In genomic region chr2:27582695-27583389, GRCh38 we compare ENCODE assay signal across 8 cellular contexts. TPM values are rescaled to one million over a fixed set of nuclear protein-coding genes. Genes with fewer than 3 reads are reported as not detected.
DNase-seq lines count a peak whose midpoint lies in the region; ATAC-seq, FAIRE-seq and TF ChIP-seq lines count a peak whose summit lies in the region.

TSS of gene ZNF512 (plus strand) at chr2:27583042. CDS start at chr2:27583113, 71 bp downstream.

- peaks cover 2% of the 10 kb centered on the region for H3K4me1 ChIP-seq in fibroblast of lung (ENCODE audit: control insufficient read depth, extremely low read depth, insufficient read depth, low read length)

- H3K4me2 ChIP-seq in fibroblast of lung (ENCODE audit: extremely low read depth, insufficient read depth, low read length): peak within 1 kb of the TSS; percentile 77

- H3K27ac Mint-ChIP-seq in activated T-cell treated with anti-CD3 and anti-CD28 coated beads, Interleukin-2, amount 50 U/mL, for 72 hours: peak within 1 kb of the TSS; percentile 76
- H3K27ac Mint-ChIP-seq in naive B cell: peak within 1 kb of the TSS; percentile 92 to 99 (median 95)
- peak within 1 kb of the TSS; percentile 94 for H3K27ac Mint-ChIP-seq in stimulated activated effector memory CD8-positive, alpha-beta T cell treated with anti-CD3 and anti-CD28 coated beads, Interleukin-12 subunit alpha, Interleukin-12 subunit beta, amount 100 ng/mL, for 72 hours

- no peaks in the 10 kb centered on the region for H3K27me3 ChIP-seq in fibroblast of lung (ENCODE audit: control insufficient read depth, insufficient read depth, low read length)

- ATAC-seq in GM21723 (IDR thresholded peaks at IDR 0.05; ENCODE audit: unreplicated experiment) (peak; percentile 93), naive B cell (ENCODE audit: low read depth in 2 of 2) (peak; percentile 94 to 96)
- ATAC-seq in activated T-cell treated with anti-CD3 and anti-CD28 coated beads, Interleukin-2, amount 50 U/mL, for 72 hours (replicated peaks in 1 of 2): peak; percentile 96
- peak; percentile 94 for ATAC-seq in stimulated activated effector memory CD8-positive, alpha-beta T cell treated with anti-CD3 and anti-CD28 coated beads, Interleukin-12 subunit alpha, Interleukin-12 subunit beta, amount 100 ng/mL, for 72 hours

- H3K9ac ChIP-seq in fibroblast of lung (ENCODE audit: insufficient read depth, low read length): peak within 1 kb of the TSS; percentile 59

- no peaks in the 10 kb centered on the region for H3K9me3 ChIP-seq in fibroblast of lung (ENCODE audit: control insufficient read depth, insufficient read depth, low read depth, low read length)

- DNase-seq in DMS79 treated with DMSO at 0.1 percent for 48 hours (lab: John Stamatoyannopoulos, UW): peak; percentile 96
- peak; percentile 57 for DNase-seq in KG1 (lab: John Stamatoyannopoulos, UW)
- DNase-seq in RCC 7860 (ENCODE audit: low spot score): peak; percentile 83
- DNase-seq in activated T-cell treated with anti-CD3 and anti-CD28 coated beads, Interleukin-2, amount 50 U/mL, for 72 hours: peak; percentile 86 to 87
- DNase-seq in fibroblast of lung (ENCODE audit: low read depth in 2 of 2): peak; percentile 93 to 95
- DNase-seq in naive B cell: peak; percentile 84
- DNase-seq in stimulated activated effector memory CD8-positive, alpha-beta T cell treated with anti-CD3 and anti-CD28 coated beads, Interleukin-12 subunit alpha, Interleukin-12 subunit beta, amount 100 ng/mL, for 72 hours (ENCODE audit: low spot score in 2 of 2): peak; percentile 58 to 89

- H4K20me1 ChIP-seq in fibroblast of lung (ENCODE audit: control insufficient read depth, extremely low read depth, insufficient read depth, low read length): no peaks in the 10 kb centered on the region

- peaks cover 50% of the 10 kb centered on the region for H3K4me1 Mint-ChIP-seq in activated T-cell treated with anti-CD3 and anti-CD28 coated beads, Interleukin-2, amount 50 U/mL, for 72 hours (ENCODE audit: low read depth)
- peaks cover 35 to 56% (median 42%) of the 10 kb centered on the region in 3 donors for H3K4me1 Mint-ChIP-seq in naive B cell
- H3K4me1 Mint-ChIP-seq in stimulated activated effector memory CD8-positive, alpha-beta T cell treated with anti-CD3 and anti-CD28 coated beads, Interleukin-12 subunit alpha, Interleukin-12 subunit beta, amount 100 ng/mL, for 72 hours: peaks cover 46% of the 10 kb centered on the region

- peak within 1 kb of the TSS; percentile 93 for H2AFZ ChIP-seq in fibroblast of lung (ENCODE audit: low read length)

- peaks cover 0 to 2% of the 10 kb centered on the region in 2 donors for H3K9me3 Mint-ChIP-seq in activated T-cell treated with anti-CD3 and anti-CD28 coated beads, Interleukin-2, amount 50 U/mL, for 72 hours
- peaks cover 0 to 14% (median 3%) of the 10 kb centered on the region in 7 donors for H3K9me3 Mint-ChIP-seq in naive B cell
- no peaks in the 10 kb centered on the region for H3K9me3 Mint-ChIP-seq in stimulated activated effector memory CD8-positive, alpha-beta T cell treated with anti-CD3 and anti-CD28 coated beads, Interleukin-12 subunit alpha, Interleukin-12 subunit beta, amount 100 ng/mL, for 72 hours

- no peak for TF ChIP-seq CTCF in fibroblast of lung (conservative IDR thresholded peaks at IDR 0.05 in 1 of 2, IDR thresholded peaks at IDR 0.05 in 1 of 2; ENCODE audit: low read depth in 1 of 2, low read length in 2 of 2)

- H3K79me2 ChIP-seq in fibroblast of lung (ENCODE audit: control insufficient read depth, insufficient read depth, low read length): peaks cover 47% of the 10 kb centered on the region

- H3K36me3 Mint-ChIP-seq in activated T-cell treated with anti-CD3 and anti-CD28 coated beads, Interleukin-2, amount 50 U/mL, for 72 hours (ENCODE audit: insufficient read depth in 2 of 2): peaks cover 14 to 15% of the 10 kb centered on the region in 2 donors
- peaks cover 0 to 13% of the 10 kb centered on the region in 2 donors for H3K36me3 Mint-ChIP-seq in naive B cell
- peaks cover 10% of the 10 kb centered on the region for H3K36me3 Mint-ChIP-seq in stimulated activated effector memory CD8-positive, alpha-beta T cell treated with anti-CD3 and anti-CD28 coated beads, Interleukin-12 subunit alpha, Interleukin-12 subunit beta, amount 100 ng/mL, for 72 hours

- no peaks in the 10 kb centered on the region for H3K36me3 ChIP-seq in fibroblast of lung (ENCODE audit: control insufficient read depth, insufficient read depth, low read length)

- peak; percentile 32 for FAIRE-seq in RCC 7860 (lab: Jason Lieb, UNC)

- no peaks in the 10 kb centered on the region for H3K27me3 Mint-ChIP-seq in activated T-cell treated with anti-CD3 and anti-CD28 coated beads, Interleukin-2, amount 50 U/mL, for 72 hours (ENCODE audit: low read depth)
- H3K27me3 Mint-ChIP-seq in naive B cell: peaks cover 0 to 3% (median 0%) of the 10 kb centered on the region in 3 donors

- peak within 1 kb of the TSS; percentile 73 for H3K27ac ChIP-seq in fibroblast of lung (ENCODE audit: insufficient read depth, low read length)

- peak within 1 kb of the TSS; percentile 92 to 93 for H3K4me3 Mint-ChIP-seq in activated T-cell treated with anti-CD3 and anti-CD28 coated beads, Interleukin-2, amount 50 U/mL, for 72 hours
- H3K4me3 Mint-ChIP-seq in naive B cell: peak within 1 kb of the TSS; percentile 81 to 98 (median 96)
- H3K4me3 Mint-ChIP-seq in stimulated activated effector memory CD8-positive, alpha-beta T cell treated with anti-CD3 and anti-CD28 coated beads, Interleukin-12 subunit alpha, Interleukin-12 subunit beta, amount 100 ng/mL, for 72 hours: peak within 1 kb of the TSS; percentile 87

- peak within 1 kb of the TSS; percentile 68 to 93 (median 86) for H3K4me3 ChIP-seq in fibroblast of lung (replicated peaks in 1 of 4; ENCODE audit: control extremely low read depth in 1 of 4, insufficient read depth in 1 of 4, low read depth in 3 of 4, low read length in 4 of 4)

RNA-seq across cellular contexts. Expression of gene ZNF512, which starts in this region (rescaled TPM):
- 10 to 100 TPM; 23.2 to 26.8 TPM for total RNA-seq in activated T-cell treated with anti-CD3 and anti-CD28 coated beads, Interleukin-2, amount 50 U/mL, for 72 hours
- 16.4 and 23.6 TPM in 2 replicates for total RNA-seq in fibroblast of lung
- polyA plus RNA-seq in fibroblast of lung (31.3 and 36.6 TPM in 2 replicates), naive B cell (ENCODE audit: low read depth in 6 of 6) (10 to 100 TPM; 28.0 to 42.1 (median 36.0) TPM)
- 22.1 and 23.4 TPM in 2 replicates for polyA plus RNA-seq in fibroblast of lung (2012)
- 8.7 and 20.1 TPM in 2 replicates for polyA minus RNA-seq in fibroblast of lung (ENCODE audit: low replicate concordance)

Comparison
In these comparisons a context has a peak if more than half of its experiments do, and no peak if none do; other contexts are left out.
1. Peak in every context shown above with its lines: DNase-seq, ATAC-seq, H3K4me3 ChIP-seq and H3K27ac ChIP-seq.